In the genomic region with DNA sequence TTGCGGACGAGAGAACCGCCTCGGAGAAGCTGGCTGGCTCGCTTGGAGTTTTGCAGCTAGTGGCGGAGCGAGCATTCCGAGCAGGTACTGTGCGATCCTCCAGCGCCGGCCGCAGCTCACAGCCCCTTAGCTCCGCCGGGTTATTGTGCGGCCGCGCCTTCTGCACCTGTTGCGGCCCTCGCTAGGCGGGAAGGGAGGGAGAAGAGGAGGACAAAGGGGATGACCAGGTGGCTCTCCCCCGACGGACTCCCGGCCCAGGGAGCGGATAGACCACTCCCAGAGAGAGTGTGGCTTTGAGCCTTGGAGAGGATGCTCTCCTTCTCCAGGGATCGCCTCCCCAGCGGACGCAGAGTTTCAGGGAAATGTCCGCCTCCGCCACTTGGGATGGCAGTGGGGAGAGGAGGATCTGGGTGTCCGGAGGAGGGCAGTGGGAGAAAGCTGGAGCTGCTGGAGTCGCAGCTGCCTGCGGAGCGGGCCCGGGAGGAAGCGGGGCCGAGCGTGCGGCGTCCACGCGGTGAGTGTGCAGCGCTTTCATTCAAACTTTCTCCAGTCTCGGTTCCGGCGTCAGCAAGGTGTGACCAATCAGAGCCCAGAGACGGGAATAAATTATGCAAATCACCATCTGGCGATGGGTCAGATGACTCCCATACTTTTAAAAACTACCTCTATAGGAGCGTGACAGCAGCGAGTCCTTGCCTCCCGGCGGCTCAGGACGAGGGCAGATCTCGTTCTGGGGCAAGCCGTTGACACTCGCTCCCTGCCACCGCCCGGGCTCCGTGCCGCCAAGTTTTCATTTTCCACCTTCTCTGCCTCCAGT, we compare ENCODE assay signal across 1 cellular context.
TF ChIP-seq lines count a peak whose summit lies in the region.

A gene (plus strand): TSS at position 681 of the 817 bp plus-strand sequence. CDS start 252 bp downstream, outside the sequence.

TF ChIP-seq in HepG2, 621 proteins besides CTCF, POLR2A, EP300 and RAD21 (continued from another document):
- TF ChIP-seq, protein P1, sequence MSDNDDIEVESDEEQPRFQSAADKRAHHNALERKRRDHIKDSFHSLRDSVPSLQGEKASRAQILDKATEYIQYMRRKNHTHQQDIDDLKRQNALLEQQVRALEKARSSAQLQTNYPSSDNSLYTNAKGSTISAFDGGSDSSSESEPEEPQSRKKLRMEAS (IDR thresholded peaks at IDR 0.05): peak; percentile 89
- 0 out of 2 replicates have a peak, but pooled peaks have one; percentile 34 for TF ChIP-seq HOXA7 (CRISPR knock-in tag; IDR thresholded peaks at IDR 0.05)
- no peak for TF ChIP-seq ZNF713 (CRISPR knock-in tag; IDR thresholded peaks at IDR 0.05)
- TF ChIP-seq NR1H2 (CRISPR knock-in tag; IDR thresholded peaks at IDR 0.05; ENCODE audit: borderline replicate concordance, low read depth): 0 out of 2 replicates have a peak, but pooled peaks have one; percentile 29
- TF ChIP-seq, protein P2, sequence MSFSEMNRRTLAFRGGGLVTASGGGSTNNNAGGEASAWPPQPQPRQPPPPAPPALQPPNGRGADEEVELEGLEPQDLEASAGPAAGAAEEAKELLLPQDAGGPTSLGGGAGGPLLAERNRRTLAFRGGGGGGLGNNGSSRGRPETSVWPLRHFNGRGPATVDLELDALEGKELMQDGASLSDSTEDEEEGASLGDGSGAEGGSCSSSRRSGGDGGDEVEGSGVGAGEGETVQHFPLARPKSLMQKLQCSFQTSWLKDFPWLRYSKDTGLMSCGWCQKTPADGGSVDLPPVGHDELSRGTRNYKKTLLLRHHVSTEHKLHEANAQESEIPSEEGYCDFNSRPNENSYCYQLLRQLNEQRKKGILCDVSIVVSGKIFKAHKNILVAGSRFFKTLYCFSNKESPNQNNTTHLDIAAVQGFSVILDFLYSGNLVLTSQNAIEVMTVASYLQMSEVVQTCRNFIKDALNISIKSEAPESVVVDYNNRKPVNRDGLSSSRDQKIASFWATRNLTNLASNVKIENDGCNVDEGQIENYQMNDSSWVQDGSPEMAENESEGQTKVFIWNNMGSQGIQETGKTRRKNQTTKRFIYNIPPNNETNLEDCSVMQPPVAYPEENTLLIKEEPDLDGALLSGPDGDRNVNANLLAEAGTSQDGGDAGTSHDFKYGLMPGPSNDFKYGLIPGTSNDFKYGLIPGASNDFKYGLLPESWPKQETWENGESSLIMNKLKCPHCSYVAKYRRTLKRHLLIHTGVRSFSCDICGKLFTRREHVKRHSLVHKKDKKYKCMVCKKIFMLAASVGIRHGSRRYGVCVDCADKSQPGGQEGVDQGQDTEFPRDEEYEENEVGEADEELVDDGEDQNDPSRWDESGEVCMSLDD (CRISPR knock-in tag; IDR thresholded peaks at IDR 0.05; ENCODE audit: borderline replicate concordance): no peak
- TF ChIP-seq MYC (CRISPR knock-in tag; IDR thresholded peaks at IDR 0.05; ENCODE audit: borderline replicate concordance): peak; percentile 79; the same call in 1 of the 2 replicates
- TF ChIP-seq PRMT3 (CRISPR knock-in tag; IDR thresholded peaks at IDR 0.05; ENCODE audit: borderline replicate concordance, low read depth): no peak
- TF ChIP-seq GTF3A (CRISPR knock-in tag; conservative IDR thresholded peaks at IDR 0.05): no peak
- TF ChIP-seq ZFP41 (CRISPR knock-in tag; IDR thresholded peaks at IDR 0.05; ENCODE audit: borderline replicate concordance): 0 out of 2 replicates have a peak, but pooled peaks have one; percentile 9
- no peak for TF ChIP-seq ZNF652 (CRISPR knock-in tag; IDR thresholded peaks at IDR 0.05; ENCODE audit: borderline replicate concordance, low read depth)
- TF ChIP-seq HNRNPLL (IDR thresholded peaks at IDR 0.05; ENCODE audit: low read depth, low read length, poor library complexity, severe bottlenecking): peak; percentile 59
- TF ChIP-seq, protein P3, sequence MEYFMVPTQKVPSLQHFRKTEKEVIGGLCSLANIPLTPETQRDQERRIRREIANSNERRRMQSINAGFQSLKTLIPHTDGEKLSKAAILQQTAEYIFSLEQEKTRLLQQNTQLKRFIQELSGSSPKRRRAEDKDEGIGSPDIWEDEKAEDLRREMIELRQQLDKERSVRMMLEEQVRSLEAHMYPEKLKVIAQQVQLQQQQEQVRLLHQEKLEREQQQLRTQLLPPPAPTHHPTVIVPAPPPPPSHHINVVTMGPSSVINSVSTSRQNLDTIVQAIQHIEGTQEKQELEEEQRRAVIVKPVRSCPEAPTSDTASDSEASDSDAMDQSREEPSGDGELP (IDR thresholded peaks at IDR 0.05; ENCODE audit: borderline replicate concordance, low read depth): 0 out of 2 replicates have a peak, but pooled peaks have one; percentile 19
- peak; percentile 77; the same call in 1 of the 2 replicates for TF ChIP-seq ZNF598 (CRISPR knock-in tag; IDR thresholded peaks at IDR 0.05; ENCODE audit: borderline replicate concordance)
- TF ChIP-seq, protein P4, sequence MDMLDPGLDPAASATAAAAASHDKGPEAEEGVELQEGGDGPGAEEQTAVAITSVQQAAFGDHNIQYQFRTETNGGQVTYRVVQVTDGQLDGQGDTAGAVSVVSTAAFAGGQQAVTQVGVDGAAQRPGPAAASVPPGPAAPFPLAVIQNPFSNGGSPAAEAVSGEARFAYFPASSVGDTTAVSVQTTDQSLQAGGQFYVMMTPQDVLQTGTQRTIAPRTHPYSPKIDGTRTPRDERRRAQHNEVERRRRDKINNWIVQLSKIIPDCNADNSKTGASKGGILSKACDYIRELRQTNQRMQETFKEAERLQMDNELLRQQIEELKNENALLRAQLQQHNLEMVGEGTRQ (IDR thresholded peaks at IDR 0.05; ENCODE audit: low read depth, low read length): 0 out of 2 replicates have a peak, but pooled peaks have one; percentile 24
- TF ChIP-seq, protein P4 (CRISPR knock-in tag; IDR thresholded peaks at IDR 0.05; ENCODE audit: borderline replicate concordance): no peak; the same call in 1 of the 2 replicates
- TF ChIP-seq, protein P5, sequence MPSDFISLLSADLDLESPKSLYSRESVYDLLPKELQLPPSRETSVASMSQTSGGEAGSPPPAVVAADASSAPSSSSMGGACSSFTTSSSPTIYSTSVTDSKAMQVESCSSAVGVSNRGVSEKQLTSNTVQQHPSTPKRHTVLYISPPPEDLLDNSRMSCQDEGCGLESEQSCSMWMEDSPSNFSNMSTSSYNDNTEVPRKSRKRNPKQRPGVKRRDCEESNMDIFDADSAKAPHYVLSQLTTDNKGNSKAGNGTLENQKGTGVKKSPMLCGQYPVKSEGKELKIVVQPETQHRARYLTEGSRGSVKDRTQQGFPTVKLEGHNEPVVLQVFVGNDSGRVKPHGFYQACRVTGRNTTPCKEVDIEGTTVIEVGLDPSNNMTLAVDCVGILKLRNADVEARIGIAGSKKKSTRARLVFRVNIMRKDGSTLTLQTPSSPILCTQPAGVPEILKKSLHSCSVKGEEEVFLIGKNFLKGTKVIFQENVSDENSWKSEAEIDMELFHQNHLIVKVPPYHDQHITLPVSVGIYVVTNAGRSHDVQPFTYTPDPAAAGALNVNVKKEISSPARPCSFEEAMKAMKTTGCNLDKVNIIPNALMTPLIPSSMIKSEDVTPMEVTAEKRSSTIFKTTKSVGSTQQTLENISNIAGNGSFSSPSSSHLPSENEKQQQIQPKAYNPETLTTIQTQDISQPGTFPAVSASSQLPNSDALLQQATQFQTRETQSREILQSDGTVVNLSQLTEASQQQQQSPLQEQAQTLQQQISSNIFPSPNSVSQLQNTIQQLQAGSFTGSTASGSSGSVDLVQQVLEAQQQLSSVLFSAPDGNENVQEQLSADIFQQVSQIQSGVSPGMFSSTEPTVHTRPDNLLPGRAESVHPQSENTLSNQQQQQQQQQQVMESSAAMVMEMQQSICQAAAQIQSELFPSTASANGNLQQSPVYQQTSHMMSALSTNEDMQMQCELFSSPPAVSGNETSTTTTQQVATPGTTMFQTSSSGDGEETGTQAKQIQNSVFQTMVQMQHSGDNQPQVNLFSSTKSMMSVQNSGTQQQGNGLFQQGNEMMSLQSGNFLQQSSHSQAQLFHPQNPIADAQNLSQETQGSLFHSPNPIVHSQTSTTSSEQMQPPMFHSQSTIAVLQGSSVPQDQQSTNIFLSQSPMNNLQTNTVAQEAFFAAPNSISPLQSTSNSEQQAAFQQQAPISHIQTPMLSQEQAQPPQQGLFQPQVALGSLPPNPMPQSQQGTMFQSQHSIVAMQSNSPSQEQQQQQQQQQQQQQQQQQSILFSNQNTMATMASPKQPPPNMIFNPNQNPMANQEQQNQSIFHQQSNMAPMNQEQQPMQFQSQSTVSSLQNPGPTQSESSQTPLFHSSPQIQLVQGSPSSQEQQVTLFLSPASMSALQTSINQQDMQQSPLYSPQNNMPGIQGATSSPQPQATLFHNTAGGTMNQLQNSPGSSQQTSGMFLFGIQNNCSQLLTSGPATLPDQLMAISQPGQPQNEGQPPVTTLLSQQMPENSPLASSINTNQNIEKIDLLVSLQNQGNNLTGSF (CRISPR knock-in tag; IDR thresholded peaks at IDR 0.05): 0 out of 2 replicates have a peak, but pooled peaks have one; percentile 25
